1 cellular context compared by ENCODE assay signal in the genomic region with DNA sequence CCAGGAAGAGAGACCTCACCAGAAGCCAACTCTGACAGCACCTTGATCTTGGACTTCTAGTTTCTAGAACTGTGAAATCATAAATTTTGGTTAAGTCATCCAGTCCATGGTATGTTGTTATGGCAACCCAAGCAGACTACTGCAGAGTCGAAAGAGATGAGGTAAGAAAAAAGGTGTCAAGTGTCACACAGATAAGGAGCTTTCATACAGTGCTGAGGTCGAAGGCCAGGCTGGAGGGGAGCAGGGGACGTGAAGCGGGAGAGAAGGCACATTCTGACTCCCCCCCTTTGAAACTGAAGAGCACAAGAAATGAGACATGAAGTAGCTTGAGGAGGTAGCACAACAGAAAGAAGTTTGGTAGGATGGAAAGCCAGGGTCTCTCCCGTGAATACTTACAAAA.
TF ChIP-seq lines count a peak whose summit lies in the region.

No MANE protein-coding gene starts in this region.

TF ChIP-seq in GM23338, 12 proteins besides CTCF, POLR2A, EP300 and RAD21:
- TF ChIP-seq NANOG (IDR thresholded peaks at IDR 0.05; ENCODE audit: borderline replicate concordance) = no peak
- no peak for TF ChIP-seq ZNF114 (CRISPR knock-in tag; IDR thresholded peaks at IDR 0.05)
- TF ChIP-seq EZH2phosphoT487 (IDR thresholded peaks at IDR 0.05; ENCODE audit: unreplicated experiment) = no peak
- TF ChIP-seq STAT1 (IDR thresholded peaks at IDR 0.05; ENCODE audit: unreplicated experiment) = no peak
- TF ChIP-seq EZH2 (IDR thresholded peaks at IDR 0.05; ENCODE audit: low read depth, unreplicated experiment) = no peak
- no peak for TF ChIP-seq JUNB (IDR thresholded peaks at IDR 0.05; ENCODE audit: unreplicated experiment)
- no peak for TF ChIP-seq ZNF462 (CRISPR knock-in tag; IDR thresholded peaks at IDR 0.05)
- TF ChIP-seq ZNF331 (CRISPR knock-in tag; IDR thresholded peaks at IDR 0.05; ENCODE audit: low read depth) = no peak
TF ChIP-seq in GM23338: peak in this region for 0.
